1 cellular context compared by ENCODE assay signal in genomic region chr18:10205136-10205535, GRCh38.
TF ChIP-seq lines count a peak whose summit lies in the region.

No MANE protein-coding gene starts in this region.

TF ChIP-seq in SK-N-SH, 30 proteins besides CTCF, POLR2A, EP300 and RAD21 (continued from another document):
- TF ChIP-seq, protein P1, sequence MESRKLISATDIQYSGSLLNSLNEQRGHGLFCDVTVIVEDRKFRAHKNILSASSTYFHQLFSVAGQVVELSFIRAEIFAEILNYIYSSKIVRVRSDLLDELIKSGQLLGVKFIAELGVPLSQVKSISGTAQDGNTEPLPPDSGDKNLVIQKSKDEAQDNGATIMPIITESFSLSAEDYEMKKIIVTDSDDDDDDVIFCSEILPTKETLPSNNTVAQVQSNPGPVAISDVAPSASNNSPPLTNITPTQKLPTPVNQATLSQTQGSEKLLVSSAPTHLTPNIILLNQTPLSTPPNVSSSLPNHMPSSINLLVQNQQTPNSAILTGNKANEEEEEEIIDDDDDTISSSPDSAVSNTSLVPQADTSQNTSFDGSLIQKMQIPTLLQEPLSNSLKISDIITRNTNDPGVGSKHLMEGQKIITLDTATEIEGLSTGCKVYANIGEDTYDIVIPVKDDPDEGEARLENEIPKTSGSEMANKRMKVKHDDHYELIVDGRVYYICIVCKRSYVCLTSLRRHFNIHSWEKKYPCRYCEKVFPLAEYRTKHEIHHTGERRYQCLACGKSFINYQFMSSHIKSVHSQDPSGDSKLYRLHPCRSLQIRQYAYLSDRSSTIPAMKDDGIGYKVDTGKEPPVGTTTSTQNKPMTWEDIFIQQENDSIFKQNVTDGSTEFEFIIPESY (IDR thresholded peaks at IDR 0.05; ENCODE audit: borderline replicate concordance, low read depth): no peak
- no peak for TF ChIP-seq YY1 (IDR thresholded peaks at IDR 0.05; ENCODE audit: low read depth)
- no peak for TF ChIP-seq JUND (IDR thresholded peaks at IDR 0.05)
- TF ChIP-seq SMC3 (IDR thresholded peaks at IDR 0.05; ENCODE audit: low read depth, low read length): no peak
- TF ChIP-seq TEAD4 (IDR thresholded peaks at IDR 0.05; ENCODE audit: borderline replicate concordance, insufficient read depth): no peak
- TF ChIP-seq, protein P2, sequence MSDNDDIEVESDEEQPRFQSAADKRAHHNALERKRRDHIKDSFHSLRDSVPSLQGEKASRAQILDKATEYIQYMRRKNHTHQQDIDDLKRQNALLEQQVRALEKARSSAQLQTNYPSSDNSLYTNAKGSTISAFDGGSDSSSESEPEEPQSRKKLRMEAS (IDR thresholded peaks at IDR 0.05; ENCODE audit: low read depth): no peak
- no peak for TF ChIP-seq FOXM1 (IDR thresholded peaks at IDR 0.05; ENCODE audit: low read depth)
- TF ChIP-seq, protein P3, sequence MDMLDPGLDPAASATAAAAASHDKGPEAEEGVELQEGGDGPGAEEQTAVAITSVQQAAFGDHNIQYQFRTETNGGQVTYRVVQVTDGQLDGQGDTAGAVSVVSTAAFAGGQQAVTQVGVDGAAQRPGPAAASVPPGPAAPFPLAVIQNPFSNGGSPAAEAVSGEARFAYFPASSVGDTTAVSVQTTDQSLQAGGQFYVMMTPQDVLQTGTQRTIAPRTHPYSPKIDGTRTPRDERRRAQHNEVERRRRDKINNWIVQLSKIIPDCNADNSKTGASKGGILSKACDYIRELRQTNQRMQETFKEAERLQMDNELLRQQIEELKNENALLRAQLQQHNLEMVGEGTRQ (IDR thresholded peaks at IDR 0.05; ENCODE audit: borderline replicate concordance, low read depth, low read length): no peak
- TF ChIP-seq NRF1 (IDR thresholded peaks at IDR 0.05; ENCODE audit: low read depth, low read length): no peak
- no peak for TF ChIP-seq EZH2phosphoT487 (IDR thresholded peaks at IDR 0.05; ENCODE audit: borderline replicate concordance, low read depth)
- no peak for TF ChIP-seq TCF12 (IDR thresholded peaks at IDR 0.05)
- no peak for TF ChIP-seq GATA2 (CRISPR knock-in tag; IDR thresholded peaks at IDR 0.05)
TF ChIP-seq in SK-N-SH: peak in this region for 0.
